In genomic region chr2:18752022-18752493, GRCh38 we compare ENCODE assay signal across 16 cellular contexts.
A peak's percentile ranks its signal among the peaks of the same experiment; 100 is the strongest.
DNase-seq lines count a peak whose midpoint lies in the region; ATAC-seq and TF ChIP-seq lines count a peak whose summit lies in the region.
"Had no signal": no experiment of that assay in that cellular context is flagged by ENCODE, and none has a peak within 500 bp of the region (broad histone marks: within the 10 kb centered on the region; RNA-seq: fewer than 3 reads in every experiment).

No MANE protein-coding gene starts in this region.

- no peak overlapping the region for H2BK15ac ChIP-seq in mesenchymal stem cell (ENCODE audit: low read depth, poor library complexity, severe bottlenecking)

- H3K27me3 ChIP-seq in left ventricle myocardium inferior (ENCODE audit: low read depth) (no peaks in the 10 kb centered on the region), mesenchymal stem cell (ENCODE audit: control insufficient read depth in 1 of 2, insufficient read depth in 1 of 2, low read length in 2 of 2) (no peaks in the 10 kb centered on the region)
- H3K27me3 ChIP-seq: ascending aorta, heart right ventricle, stomach, uterus had no signal

- H3K9ac ChIP-seq in mesenchymal stem cell (ENCODE audit: low read length): peak overlapping the region; percentile 28

- H2BK120ac ChIP-seq in mesenchymal stem cell (ENCODE audit: low read depth, low read length): no peak overlapping the region

- H3K4me1 ChIP-seq in left ventricle myocardium inferior (no peaks in the 10 kb centered on the region), mesenchymal stem cell (ENCODE audit: control insufficient read depth, insufficient read depth, low read depth, low read length) (no peaks in the 10 kb centered on the region)
- H3K4me1 ChIP-seq: ascending aorta, SJCRH30, uterus had no signal

- no peak overlapping the region for H3K4ac ChIP-seq in mesenchymal stem cell (ENCODE audit: low read depth in 1 of 2, low read length in 2 of 2)

- H3K4me2 ChIP-seq in mesenchymal stem cell (ENCODE audit: low read length, poor library complexity, severe bottlenecking): no peak overlapping the region

- no peak overlapping the region for H3K4me3 ChIP-seq in left ventricle myocardium inferior
- no peak overlapping the region for H3K4me3 ChIP-seq in mesenchymal stem cell (ENCODE audit: insufficient read depth in 1 of 2, low read depth in 1 of 2, low read length in 2 of 2)
- H3K4me3 ChIP-seq: ascending aorta, heart right ventricle, SJCRH30, stomach, uterus had no signal

- H2AK5ac ChIP-seq in mesenchymal stem cell (ENCODE audit: low read length, severe bottlenecking): no peak overlapping the region

- intact Hi-C loops in left cardiac atrium (cut with DNase I) (loop anchor here (5.0 kb wide), 2 partner anchors 610 to 1110 kb away; no protein-coding TSS in a partner anchor), left ventricle myocardium inferior (cut with micrococcal nuclease) (no loop called here)

- H4K91ac ChIP-seq in mesenchymal stem cell (ENCODE audit: low read length): no peak overlapping the region

- no peaks in the 10 kb centered on the region for H3K27me3 Mint-ChIP-seq in naive thymus-derived CD8-positive, alpha-beta T cell

- no peak overlapping the region for H2AFZ ChIP-seq in mesenchymal stem cell (ENCODE audit: low read depth, low read length)

- H3K27ac ChIP-seq in left ventricle myocardium inferior (replicated peaks): no peak overlapping the region
- no peak overlapping the region for H3K27ac ChIP-seq in mesenchymal stem cell (ENCODE audit: low read length, poor library complexity, severe bottlenecking)
- H3K27ac ChIP-seq: ascending aorta, heart right ventricle, SJCRH30 had no signal

- H3K9me3 ChIP-seq in left ventricle myocardium inferior (replicated peaks) (no peaks in the 10 kb centered on the region), mesenchymal stem cell (ENCODE audit: control insufficient read depth, low read length) (no peaks in the 10 kb centered on the region)
- H3K9me3 ChIP-seq: ascending aorta, heart right ventricle, SJCRH30, stomach, uterus had no signal

- no peak overlapping the region for H3K27ac Mint-ChIP-seq in naive thymus-derived CD8-positive, alpha-beta T cell

- H3K23ac ChIP-seq in mesenchymal stem cell (ENCODE audit: low read length in 2 of 2): no peak overlapping the region

- H3K36me3 ChIP-seq in left ventricle myocardium inferior (no peaks in the 10 kb centered on the region), mesenchymal stem cell (ENCODE audit: control insufficient read depth in 1 of 2, insufficient read depth in 2 of 2, low read depth in 1 of 2, low read length in 2 of 2) (no peaks in the 10 kb centered on the region)
- H3K36me3 ChIP-seq: ascending aorta, heart right ventricle, SJCRH30, stomach, uterus had no signal

- no peak for TF ChIP-seq CTCF in left ventricle myocardium inferior (IDR thresholded peaks at IDR 0.05; ENCODE audit: borderline replicate concordance)

- ATAC-seq in left cardiac atrium: peak; percentile 47 to 54
- ATAC-seq in GM19463 (IDR thresholded peaks at IDR 0.05; ENCODE audit: unreplicated experiment): no peak
- no peak for ATAC-seq in naive thymus-derived CD8-positive, alpha-beta T cell

- H3K14ac ChIP-seq in mesenchymal stem cell (ENCODE audit: low read length in 2 of 2): no peak overlapping the region

- H3K36me3 Mint-ChIP-seq in naive thymus-derived CD8-positive, alpha-beta T cell: no peaks in the 10 kb centered on the region

- no peak overlapping the region for H3K4me3 Mint-ChIP-seq in naive thymus-derived CD8-positive, alpha-beta T cell

- DNase-seq in left cardiac atrium (no peak), left ventricle myocardium inferior (no peak), brain pericyte (ENCODE audit: low read depth, low spot score) (peak; percentile 58), mesenchymal stem cell (peak; percentile 95), NCI-H345 (lab: John Stamatoyannopoulos, UW) (no peak)
- DNase-seq in naive thymus-derived CD8-positive, alpha-beta T cell: no peak
- DNase-seq in stimulated activated naive CD4-positive, alpha-beta T cell (lab: John Stamatoyannopoulos, UW): no peak
- DNase-seq: activated gamma-delta T cell treated with Interleukin-2 at 50 U/mL for 16 hours, heart right ventricle, Kasumi-1, NCI-H2171, stomach, uterus had no signal

- H3K4me1 Mint-ChIP-seq in naive thymus-derived CD8-positive, alpha-beta T cell: no peaks in the 10 kb centered on the region

- H3K79me1 ChIP-seq in mesenchymal stem cell (replicated peaks; ENCODE audit: low read length, poor library complexity, severe bottlenecking): no peaks in the 10 kb centered on the region

- POLR2A ChIA-PET in naive thymus-derived CD8-positive, alpha-beta T cell (lab: Charles Lee): no interaction called here

- peaks cover 0 to 2% (median 0%) of the 10 kb centered on the region in 9 donors for H3K9me3 Mint-ChIP-seq in naive thymus-derived CD8-positive, alpha-beta T cell

- H2BK12ac ChIP-seq in mesenchymal stem cell (ENCODE audit: low read length in 2 of 2): no peak overlapping the region

- 2% methylated on average over 10 of the region's 10 CpGs for WGBS in mesenchymal stem cell

- H2BK5ac ChIP-seq in mesenchymal stem cell (ENCODE audit: low read depth, low read length, poor library complexity, severe bottlenecking): no peak overlapping the region

- H4K8ac ChIP-seq in mesenchymal stem cell (ENCODE audit: low read length): no peak overlapping the region

- H3K18ac ChIP-seq in mesenchymal stem cell (ENCODE audit: low read depth in 1 of 2, low read length in 2 of 2): no peak overlapping the region

Comparison
In these comparisons a context has a peak if more than half of its experiments do, and no peak if none do; other contexts are left out.
1. ATAC-seq: peak in left cardiac atrium (2 of 2); none in GM19463 (single experiment) and naive thymus-derived CD8-positive, alpha-beta T cell (0 of 2).
2. DNase-seq: peak in brain pericyte (single experiment) and mesenchymal stem cell (single experiment); none in left cardiac atrium (single experiment), left ventricle myocardium inferior (single experiment), NCI-H345 (single experiment), naive thymus-derived CD8-positive, alpha-beta T cell (0 of 10) and stimulated activated naive CD4-positive, alpha-beta T cell (0 of 6).